11 cellular contexts compared by ENCODE assay signal in genomic region chr16:51154271-51155171, GRCh38. TPM values are rescaled to one million over a fixed set of nuclear protein-coding genes. Genes with fewer than 3 reads are reported as not detected.
DNase-seq lines count a peak whose midpoint lies in the region; ATAC-seq, FAIRE-seq and TF ChIP-seq lines count a peak whose summit lies in the region.
"Had no signal": no experiment of that assay in that cellular context is flagged by ENCODE, and none has a peak within 500 bp of the region (broad histone marks: within the 10 kb centered on the region; RNA-seq: fewer than 3 reads in every experiment).

No MANE protein-coding gene starts in this region.

- no peaks in the 10 kb centered on the region for H4K20me1 ChIP-seq in smooth muscle cell (ENCODE audit: low read depth)

- H3K4me1 ChIP-seq in kidney (ENCODE audit: control insufficient read depth in 1 of 2, insufficient read depth in 1 of 2, low read depth in 1 of 2, low read length in 2 of 2) (peaks cover 6 to 11% of the 10 kb centered on the region in 2 donors), smooth muscle cell (ENCODE audit: low read depth) (peaks cover 33% of the 10 kb centered on the region)

- intact Hi-C loops in kidney (cut with DNase I): no loop called here

- no peaks in the 10 kb centered on the region for H3F3A ChIP-seq in smooth muscle cell (ENCODE audit: low read depth)

- peaks cover 10% of the 10 kb centered on the region for H3K79me2 ChIP-seq in smooth muscle cell (ENCODE audit: low read depth)

- peak overlapping the region; percentile 65 to 98 for H3K9ac ChIP-seq in kidney (ENCODE audit: low read length in 2 of 2)
- no peak overlapping the region for H3K9ac ChIP-seq in smooth muscle cell (ENCODE audit: low read depth)

- DNase-seq in HK-2 (ENCODE audit: unreplicated experiment): peak; percentile 59
- peak; percentile 89 for DNase-seq in kidney
- DNase-seq in smooth muscle cell (lab: John Stamatoyannopoulos, UW; ENCODE audit: unreplicated experiment): no peak
- no peak for DNase-seq in DMS 273 treated with DMSO at 0.1 percent for 48 hours (lab: John Stamatoyannopoulos, UW)
- no peak for DNase-seq in NCI-H2029 treated with DMSO at 0.1 percent for 48 hours (lab: John Stamatoyannopoulos, UW)
- no peak for DNase-seq in DMS 273 (lab: John Stamatoyannopoulos, UW; ENCODE audit: unreplicated experiment)
- DNase-seq: activated CD4-positive, alpha-beta T cell treated with anti-CD3 and anti-CD28 coated beads for 4 hours; NCI-H1105 had no signal

- peak overlapping the region; percentile 74 for H2AFZ ChIP-seq in smooth muscle cell (ENCODE audit: low read depth)

- peak overlapping the region; percentile 33 for H3K27ac ChIP-seq in cingulate gyrus (ENCODE audit: low read depth, low read length)
- H3K27ac ChIP-seq in kidney (ENCODE audit: low read depth in 2 of 2, low read length in 2 of 2): peak overlapping the region; percentile 94 to 97
- H3K27ac ChIP-seq in smooth muscle cell (ENCODE audit: low read depth): no peak overlapping the region

- no peak for ATAC-seq in HG03439 (IDR thresholded peaks at IDR 0.05; ENCODE audit: unreplicated experiment)

- peak overlapping the region; percentile 90 for H3K4me2 ChIP-seq in smooth muscle cell

- H3K36me3 ChIP-seq in kidney (ENCODE audit: control insufficient read depth in 1 of 2, insufficient read depth in 2 of 2, low read length in 2 of 2) (no peaks in the 10 kb centered on the region), smooth muscle cell (ENCODE audit: low read depth) (no peaks in the 10 kb centered on the region)

- peaks cover 56% of the 10 kb centered on the region for H3K27me3 ChIP-seq in smooth muscle cell (ENCODE audit: low read depth)

- H3K4me3 ChIP-seq in kidney (ENCODE audit: low read length in 2 of 2) (peak overlapping the region; percentile 85 to 87), smooth muscle cell (peak overlapping the region; percentile 76)

- 12% methylated on average over 53 of the region's 55 CpGs for WGBS in smooth muscle cell (ENCODE audit: low lambda C conversion rate)

- no peak for FAIRE-seq in kidney (lab: Jason Lieb, UNC)
- FAIRE-seq: islet of Langerhans had no signal

- H3K9me3 ChIP-seq in kidney (ENCODE audit: control insufficient read depth in 1 of 2, low read length in 2 of 2) (no peaks in the 10 kb centered on the region), smooth muscle cell (replicated peaks; ENCODE audit: low read depth) (no peaks in the 10 kb centered on the region)

- TF ChIP-seq CTCF in kidney (IDR thresholded peaks at IDR 0.05; ENCODE audit: borderline replicate concordance, extremely low read depth, insufficient read depth): no peak
- no peak for TF ChIP-seq CTCF in smooth muscle cell (IDR thresholded peaks at IDR 0.05; ENCODE audit: borderline replicate concordance, insufficient read depth, poor library complexity, severe bottlenecking)

RNA-seq across cellular contexts. Expression of gene SALL1, which starts 3.5 kb away (rescaled TPM):
- total RNA-seq in kidney (75.3 TPM), smooth muscle cell (1.7 and 6.2 TPM in 2 replicates)
- polyA plus RNA-seq in kidney (ENCODE audit: insufficient read depth, low read depth, low replicate concordance) (15.3 TPM), smooth muscle cell (1.6 and 2.2 TPM in 2 replicates)

Comparison
In these comparisons a context has a peak if more than half of its experiments do, and no peak if none do; other contexts are left out.
1. DNase-seq: peak in HK-2 (single experiment) and kidney (single experiment); none in smooth muscle cell (single experiment), DMS 273 treated with DMSO at 0.1 percent for 48 hours (single experiment), NCI-H2029 treated with DMSO at 0.1 percent for 48 hours (single experiment) and DMS 273 (single experiment).
2. RNA of gene SALL1, which starts 3.5 kb away (total RNA-seq): 75.3 TPM in kidney (single experiment); 1.7 to 6.2 TPM in smooth muscle cell; every median in the first group is over 10 times any median in the second.